ENCODE assay signal across 32 cellular contexts in the genomic region with DNA sequence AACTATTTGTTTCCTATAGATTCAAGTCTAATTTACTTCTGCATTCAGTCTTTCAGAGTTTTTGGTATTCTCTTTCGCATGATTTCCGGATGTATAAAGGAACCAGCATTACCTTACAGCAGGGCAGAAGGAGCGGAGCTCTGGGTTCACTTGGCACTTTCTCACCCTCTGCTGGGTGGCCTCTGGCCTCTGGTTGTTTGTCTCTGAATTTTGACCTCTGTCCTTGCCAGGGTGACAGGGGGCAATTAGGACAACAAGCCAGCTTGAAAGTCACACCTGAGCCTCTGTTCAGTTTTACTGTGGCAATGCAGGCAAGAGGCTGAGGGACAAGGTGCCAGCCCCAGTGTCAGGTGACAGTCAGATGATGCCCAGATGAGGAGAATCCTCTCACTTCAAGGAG.
"Had no signal": no experiment of that assay in that cellular context is flagged by ENCODE, and none has a peak within 500 bp of the region (broad histone marks: within the 10 kb centered on the region; RNA-seq: fewer than 3 reads in every experiment).

No MANE protein-coding gene starts in this region.

- FAIRE-seq: urothelium cell line had no signal

- H3K9ac ChIP-seq: neural progenitor cell, parathyroid adenoma had no signal

- H3K27me3 Mint-ChIP-seq: naive thymus-derived CD4-positive, alpha-beta T cell; progenitor cell of endocrine pancreas; stimulated activated memory B cell treated with anti-CD40 and anti-IgM and Interleukin-4, amounts not matched to agents 10 μg/mL and 1 μg/mL and 100 μg/mL, for 72 hours; stimulated activated naive CD8-positive, alpha-beta T cell treated with anti-CD3 and anti-CD28 coated beads, Interleukin-15, amount 100 ng/mL, for 72 hours had no signal

- H3K4me1 Mint-ChIP-seq: naive thymus-derived CD4-positive, alpha-beta T cell; natural killer cell; neural progenitor cell; stimulated activated memory B cell treated with anti-CD40 and anti-IgM and Interleukin-4, amounts not matched to agents 10 μg/mL and 1 μg/mL and 100 μg/mL, for 72 hours; stimulated activated naive CD8-positive, alpha-beta T cell treated with anti-CD3 and anti-CD28 coated beads, Interleukin-15, amount 100 ng/mL, for 72 hours had no signal

- H3K27ac ChIP-seq: neural progenitor cell, ovary, parathyroid adenoma, psoas muscle, skin epidermis, spleen, suprapubic skin, testis, tibial artery, upper lobe of left lung, vagina had no signal

- H3K36me3 ChIP-seq: ovary had no signal

- H3K9me3 ChIP-seq: ovary, psoas muscle, spleen, suprapubic skin, testis, tibial artery, transverse colon, upper lobe of left lung, vagina had no signal

- H3K36me3 Mint-ChIP-seq: naive thymus-derived CD4-positive, alpha-beta T cell; natural killer cell had no signal

- ATAC-seq: naive thymus-derived CD4-positive, alpha-beta T cell; natural killer cell; sciatic nerve; stimulated activated memory B cell treated with anti-CD40 and anti-IgM and Interleukin-4, amounts not matched to agents 10 μg/mL and 1 μg/mL and 100 μg/mL, for 72 hours; stimulated activated naive CD8-positive, alpha-beta T cell treated with anti-CD3 and anti-CD28 coated beads, Interleukin-15, amount 100 ng/mL, for 72 hours; stimulated activated naive CD8-positive, alpha-beta T cell treated with anti-CD3 and anti-CD28 coated beads, Interleukin-15, Interleukin-2, amounts not matched to agents 100 U/mL and 50 U/mL, for 24 hours had no signal

- H3K27ac Mint-ChIP-seq: naive thymus-derived CD4-positive, alpha-beta T cell; natural killer cell; nephron; stimulated activated memory B cell treated with anti-CD40 and anti-IgM and Interleukin-4, amounts not matched to agents 10 μg/mL and 1 μg/mL and 100 μg/mL, for 72 hours; stimulated activated naive CD8-positive, alpha-beta T cell treated with anti-CD3 and anti-CD28 coated beads, Interleukin-15, amount 100 ng/mL, for 72 hours had no signal

- H3K4me3 Mint-ChIP-seq: naive thymus-derived CD4-positive, alpha-beta T cell; natural killer cell; nephron; neural progenitor cell; stimulated activated memory B cell treated with anti-CD40 and anti-IgM and Interleukin-4, amounts not matched to agents 10 μg/mL and 1 μg/mL and 100 μg/mL, for 72 hours; stimulated activated naive CD8-positive, alpha-beta T cell treated with anti-CD3 and anti-CD28 coated beads, Interleukin-15, amount 100 ng/mL, for 72 hours had no signal

- H3K9me3 Mint-ChIP-seq: naive thymus-derived CD4-positive, alpha-beta T cell; natural killer cell; nephron; neural progenitor cell; stimulated activated memory B cell treated with anti-CD40 and anti-IgM and Interleukin-4, amounts not matched to agents 10 μg/mL and 1 μg/mL and 100 μg/mL, for 72 hours; stimulated activated naive CD8-positive, alpha-beta T cell treated with anti-CD3 and anti-CD28 coated beads, Interleukin-15, amount 100 ng/mL, for 72 hours had no signal

- H2AFZ ChIP-seq: neural progenitor cell, parathyroid adenoma had no signal

- H3K27me3 ChIP-seq: neural progenitor cell, ovary, spleen, suprapubic skin, testis, tibial artery, transverse colon, upper lobe of left lung, vagina had no signal

- H3K4me3 ChIP-seq: neural progenitor cell, ovary, psoas muscle, skin epidermis, smooth muscle cell, spleen, suprapubic skin, testis, tibial artery, transverse colon, upper lobe of left lung, vagina had no signal

- H3K4me2 ChIP-seq: neural progenitor cell, smooth muscle cell had no signal

- DNase-seq: naive thymus-derived CD4-positive, alpha-beta T cell; natural killer cell; occipital lobe; ovary; posterior cingulate gyrus; psoas muscle; right cardiac atrium; spleen; stimulated activated CD4-positive, alpha-beta T cell treated with anti-CD3 and anti-CD28 coated beads, Interleukin-12 subunit alpha, Interleukin-12 subunit beta, amount 100 ng/mL, for 4 hours; stimulated activated CD4-positive, alpha-beta T cell treated with anti-CD3 and anti-CD28 coated beads, Interleukin-1b, Interleukin-23, amount 100 ng/mL, for 48 hours; stimulated activated CD4-positive, alpha-beta T cell treated with anti-CD3 and anti-CD28 coated beads, Interleukin-4, amount 100 ng/mL, for 1 hour; stimulated activated CD4-positive, alpha-beta T cell treated with anti-CD3 and anti-CD28 coated beads, Interleukin-4, amount 100 ng/mL, for 4 hours; stimulated activated CD8-positive, alpha-beta memory T cell treated with anti-CD3 and anti-CD28 coated beads, Interleukin-4, amount 100 ng/mL, for 48 hours; stimulated activated naive CD4-positive, alpha-beta T cell; stimulated activated naive CD8-positive, alpha-beta T cell treated with anti-CD3 and anti-CD28 coated beads, Interleukin-15, amount 100 ng/mL, for 72 hours; stimulated activated naive CD8-positive, alpha-beta T cell treated with anti-CD3 and anti-CD28 coated beads, Interleukin-15, Interleukin-2, amounts not matched to agents 100 U/mL and 50 U/mL, for 24 hours; substantia nigra; testis; tibial artery; transverse colon had no signal

- H3K4me1 ChIP-seq: parathyroid adenoma, spleen, suprapubic skin, testis, tibial artery, vagina had no signal
